In the genomic region with DNA sequence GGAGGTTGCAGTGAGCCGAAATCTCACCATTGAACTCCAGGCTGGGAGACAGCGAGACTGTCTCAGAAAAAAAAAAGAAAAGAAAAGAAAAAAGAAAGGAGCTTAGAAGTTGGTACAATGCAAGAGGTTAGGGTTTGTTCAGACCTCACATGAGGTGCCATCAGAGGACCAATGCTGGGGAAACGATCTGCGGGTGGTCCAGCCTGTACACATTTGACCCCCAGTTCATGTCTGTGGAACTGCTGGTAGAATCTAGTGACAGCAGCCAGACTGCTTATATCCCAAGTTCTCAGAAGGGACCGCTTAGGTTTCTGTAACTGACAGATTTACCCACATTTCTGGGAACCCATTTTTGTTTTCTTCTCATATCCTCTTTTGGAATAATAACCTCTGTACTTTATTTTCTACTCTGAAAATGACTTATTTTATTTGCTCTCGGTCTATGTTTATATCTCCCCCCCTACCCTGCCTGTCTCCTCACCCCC, we compare ENCODE assay signal across 8 cellular contexts. TPM values are rescaled to one million over a fixed set of nuclear protein-coding genes. Genes with fewer than 3 reads are reported as not detected.
DNase-seq lines count a peak whose midpoint lies in the region; ATAC-seq, FAIRE-seq and TF ChIP-seq lines count a peak whose summit lies in the region.

No MANE protein-coding gene starts in this region.

- H4K5ac ChIP-seq in H1 (ENCODE audit: insufficient read length, low read depth, low read length): no peak overlapping the region

- H2AK5ac ChIP-seq in H1 (ENCODE audit: low read depth, low read length): no peak overlapping the region

- no peak overlapping the region for H3K18ac ChIP-seq in H1 (ENCODE audit: extremely low read depth, low read length)

- no peak overlapping the region for H2BK20ac ChIP-seq in H1 (ENCODE audit: low read length)

- no peak for TF ChIP-seq CTCF in GM06990 (IDR thresholded peaks at IDR 0.05; ENCODE audit: insufficient read depth, low read length, poor library complexity, severe bottlenecking)
- no peak for TF ChIP-seq CTCF in PC-9 (conservative IDR thresholded peaks at IDR 0.05)
- TF ChIP-seq CTCF in H1 (IDR thresholded peaks at IDR 0.05; ENCODE audit: control extremely low read depth in 1 of 3, insufficient read depth in 1 of 3, low read depth in 1 of 3, low read length in 3 of 3): no peak

- no peak overlapping the region for H4K8ac ChIP-seq in H1 (ENCODE audit: extremely low read depth, insufficient read depth, low read length)

- DNase-seq in GM06990 (ENCODE audit: extremely low read depth, insufficient read length): peak; percentile 18
- DNase-seq in PC-9: no peak
- no peak for DNase-seq in H1 (ENCODE audit: low read depth in 1 of 2, low spot score in 2 of 2)
- DNase-seq in T-helper 9 cell: no peak
- DNase-seq in NCI-H128 (lab: John Stamatoyannopoulos, UW; ENCODE audit: unreplicated experiment): no peak

- no peak for TF ChIP-seq RAD21 in H1 (IDR thresholded peaks at IDR 0.05 in 1 of 2, conservative IDR thresholded peaks at IDR 0.05 in 1 of 2; ENCODE audit: low read depth in 2 of 2, low read length in 2 of 2)

- no peak for TF ChIP-seq EP300 in H1 (IDR thresholded peaks at IDR 0.05; ENCODE audit: borderline replicate concordance in 1 of 2, low read depth in 2 of 2, low read length in 2 of 2)

- H3K9ac ChIP-seq in H1 (replicated peaks in 1 of 4; ENCODE audit: extremely low read depth in 1 of 4, low read depth in 3 of 4, low read length in 3 of 4): no peak overlapping the region
- peak overlapping the region; percentile 57 for H3K9ac ChIP-seq in rectal smooth muscle tissue (ENCODE audit: low read length)

- no peak overlapping the region for H3K56ac ChIP-seq in H1 (replicated peaks; ENCODE audit: insufficient read length, low read depth, low read length)

- peak overlapping the region; percentile 88; the same call in 1 of the 2 replicates for H2BK15ac ChIP-seq in H1 (ENCODE audit: low read length)

- no peak overlapping the region for H3K23ac ChIP-seq in H1 (ENCODE audit: insufficient read length)

- H4K91ac ChIP-seq in H1 (replicated peaks; ENCODE audit: insufficient read length, low read length): no peak overlapping the region

- no peak overlapping the region for H2BK120ac ChIP-seq in H1 (replicated peaks; ENCODE audit: low read depth, low read length)

- no peak overlapping the region for H2AFZ ChIP-seq in PC-9
- no peak overlapping the region for H2AFZ ChIP-seq in H1 (ENCODE audit: low read length)

- H3K4me1 ChIP-seq in PC-9 (replicated peaks; ENCODE audit: insufficient read depth) (peaks cover 46% of the 10 kb centered on the region), H1 (replicated peaks in 1 of 4; ENCODE audit: control insufficient read depth in 3 of 4, insufficient read depth in 4 of 4, low read length in 3 of 4) (peaks cover 7 to 32% (median 21%) of the 10 kb centered on the region in 4 experiments), rectal smooth muscle tissue (ENCODE audit: control insufficient read depth, insufficient read depth, low read length) (peaks cover 31% of the 10 kb centered on the region)

- TSS peak; percentile 2 for BruUV-seq in PC-9 (replicated peaks; lab: Mats Ljungman, UMichigan)

- H4K20me1 ChIP-seq in PC-9 (ENCODE audit: insufficient read depth): no peaks in the 10 kb centered on the region
- H4K20me1 ChIP-seq in H1 (replicated peaks in 1 of 2; ENCODE audit: control insufficient read depth in 1 of 2, insufficient read depth in 2 of 2, low read length in 2 of 2): peaks cover 3 to 9% of the 10 kb centered on the region in 2 experiments

- FAIRE-seq in H1 (lab: Jason Lieb, UNC): no peak

- no peak for TF ChIP-seq POLR2A in H1 (IDR thresholded peaks at IDR 0.05; ENCODE audit: control extremely low read depth in 1 of 2, low read depth in 2 of 2, low read length in 2 of 2)

- CTCF ChIA-PET in PC-9 (lab: Charles Lee) (interaction anchor here (1.0 kb wide), 1 partner anchor 45 kb away, joined by 5 read pairs; no protein-coding TSS in a partner anchor), H1 (lab: Charles Lee; ENCODE audit: partially characterized antibody) (interaction anchor here (0.6 to 11.0 kb wide), 10 partner anchors 9 to 137 kb away, joined by 3 to 147 read pairs (median 5); a partner anchor contains a TSS)

- no peak overlapping the region; the same call in 1 of the 2 replicates for H2BK5ac ChIP-seq in H1 (ENCODE audit: low read depth, low read length)

- H3K79me1 ChIP-seq in H1 (ENCODE audit: low read depth, low read length): peaks cover 4% of the 10 kb centered on the region; the same call in 1 of the 2 replicates

- WGBS in H1 (ENCODE audit: extremely low coverage in 1 of 2, insufficient coverage in 1 of 2, insufficient read length in 1 of 2, insufficient replicate concordance in 2 of 2, low coverage in 1 of 2, low lambda C conversion rate in 2 of 2, missing lambda C conversion rate in 1 of 2), 2 experiments: 89% methylated on average over 5 of the region's 6 CpGs; no CpG with 5 or more reads in 1 of the 2 experiments

- H3K79me2 ChIP-seq in PC-9 (ENCODE audit: low read depth) (peaks cover 63% of the 10 kb centered on the region), H1 (ENCODE audit: control insufficient read depth in 1 of 2, insufficient read depth in 2 of 2, low read length in 2 of 2) (peaks cover 0 to 18% of the 10 kb centered on the region in 2 experiments; a peak in 3 of 4 replicates)

- H3K27me3 ChIP-seq in GM06990 (replicated peaks; ENCODE audit: control insufficient read depth, insufficient read depth, low read length) (no peaks in the 10 kb centered on the region), PC-9 (ENCODE audit: insufficient read depth, low read depth) (no peaks in the 10 kb centered on the region), H1 (replicated peaks in 1 of 4; ENCODE audit: control insufficient read depth in 3 of 4, extremely low read depth in 1 of 4, insufficient read depth in 3 of 4, low read length in 3 of 4) (no peaks in the 10 kb centered on the region), rectal smooth muscle tissue (ENCODE audit: control insufficient read depth, insufficient read depth, low read length) (no peaks in the 10 kb centered on the region)

- POLR2A ChIA-PET in PC-9 (lab: Charles Lee; ENCODE audit: unreplicated experiment) (interaction anchor here (0.6 kb wide), 1 partner anchor 46 kb away, joined by 4 read pairs; no protein-coding TSS in a partner anchor), H1 (lab: Charles Lee; ENCODE audit: partially characterized antibody) (interaction anchor here (0.5 to 18.7 kb wide), 5 partner anchors 15 to 43 kb away, joined by 4 to 388 read pairs (median 4); a partner anchor contains a TSS)

- H3K36me3 ChIP-seq in GM06990 (ENCODE audit: control insufficient read depth, insufficient read depth, low read length) (peaks cover 16% of the 10 kb centered on the region), PC-9 (ENCODE audit: low read depth) (no peaks in the 10 kb centered on the region), H1 (ENCODE audit: control insufficient read depth in 2 of 4, insufficient read depth in 4 of 4, low read length in 3 of 4) (no peaks in the 10 kb centered on the region; a peak in 2 of 8 replicates), rectal smooth muscle tissue (ENCODE audit: control insufficient read depth, insufficient read depth, low read length) (peaks cover 18% of the 10 kb centered on the region)

- no peaks in the 10 kb centered on the region for H3K9me3 ChIP-seq in PC-9 (ENCODE audit: insufficient read depth, low read depth)
- H3K9me3 ChIP-seq in H1 (ENCODE audit: insufficient read depth in 2 of 2, low read depth in 1 of 2, low read length in 1 of 2): no peaks in the 10 kb centered on the region

- H3K4ac ChIP-seq in H1 (replicated peaks; ENCODE audit: insufficient read length, low read depth, low read length): no peak overlapping the region

- H3K27ac ChIP-seq in PC-9 (peak overlapping the region; percentile 84), H1 (ENCODE audit: low read depth, low read length) (no peak overlapping the region), rectal smooth muscle tissue (ENCODE audit: low read depth, low read length) (peak overlapping the region; percentile 99)

- H3K4me3 ChIP-seq in GM06990 (replicated peaks; ENCODE audit: low read depth, low read length) (peak overlapping the region; percentile 95), PC-9 (peak overlapping the region; percentile 98), H1 (ENCODE audit: extremely low read depth in 1 of 4, insufficient read depth in 2 of 4, low read depth in 3 of 4, low read length in 4 of 4) (no peak overlapping the region; a peak in 2 of 8 replicates), rectal smooth muscle tissue (ENCODE audit: low read length) (peak overlapping the region; percentile 66)

- no peak for ATAC-seq in HG03342 (IDR thresholded peaks at IDR 0.05; ENCODE audit: unreplicated experiment)
- ATAC-seq in HG03521 (IDR thresholded peaks at IDR 0.05; ENCODE audit: unreplicated experiment): no peak

- H3K4me2 ChIP-seq in PC-9 (peak overlapping the region; percentile 93), H1 (ENCODE audit: insufficient read depth in 1 of 2, low read depth in 2 of 2, low read length in 2 of 2) (peak overlapping the region in 1 of 2 experiments; percentile 96; a peak in 1 of 4 replicates)

- no peaks in the 10 kb centered on the region for H3K9me2 ChIP-seq in PC-9 (ENCODE audit: insufficient read depth)

- H3K14ac ChIP-seq in H1 (ENCODE audit: insufficient read length): no peak overlapping the region

- no peak overlapping the region for H2BK12ac ChIP-seq in H1 (ENCODE audit: low read depth, low read length)

- intact Hi-C loops in PC-9 (cut with micrococcal nuclease; ENCODE audit: unreplicated experiment): loop anchor here (1.0 to 2.0 kb wide), 2 partner anchors 36 to 201 kb away; a partner anchor contains a TSS

- peaks cover 58% of the 10 kb centered on the region for H3F3A ChIP-seq in PC-9 (ENCODE audit: insufficient read depth, low read depth)

- peaks cover 9% of the 10 kb centered on the region for H3K23me2 ChIP-seq in H1 (ENCODE audit: low read depth, low read length)

RNA-seq across cellular contexts. Expression of a gene that starts 4.7 kb away (rescaled TPM):
- total RNA-seq in PC-9 (2021): 56.2 and 68.6 TPM in 2 replicates
- total RNA-seq in H1 (2021; fragmentation: NEBNext Ultra II Directional; extraction: Animal tissue kit (Norgen Biotek cat#: 25700)): 23.6 and 25.1 TPM in 2 replicates
- polyA plus RNA-seq in H1 (2011; rRNA removed): 29.1 and 33.2 TPM in 2 replicates
- 21.6 TPM for polyA plus RNA-seq in H1 (2011; cell fraction: cytosol; rRNA removed)
- 38.2 TPM for polyA plus RNA-seq in H1 (2011; cell fraction: nucleus; rRNA removed)
- polyA plus RNA-seq in H1 (2012, experiment 1 of 2): 22.3 to 25.4 TPM (median 25.0 TPM) in 4 replicates
- polyA plus RNA-seq in H1 (2012, experiment 2 of 2): 33.6 TPM
- polyA plus RNA-seq in H1 (2013, experiment 1 of 2): 31.3 TPM
- polyA plus RNA-seq in H1 (2013, experiment 2 of 2): 28.9 TPM
- 19.7 and 22.4 TPM in 2 replicates for polyA minus RNA-seq in H1 (2011; rRNA and poly(A)+ RNA removed)
- polyA minus RNA-seq in H1 (2011; cell fraction: cytosol; rRNA and poly(A)+ RNA removed): 15.6 TPM
- polyA minus RNA-seq in H1 (2011; cell fraction: nucleus; rRNA and poly(A)+ RNA removed): 11.4 TPM

RNA-seq across cellular contexts. Expression of a gene that starts 8.9 kb away (rescaled TPM):
- 42.1 and 43.5 TPM in 2 replicates for total RNA-seq in PC-9 (2021)
- total RNA-seq in H1 (2021; fragmentation: NEBNext Ultra II Directional; extraction: Animal tissue kit (Norgen Biotek cat#: 25700)): 27.4 and 29.4 TPM in 2 replicates
- polyA plus RNA-seq in H1 (2011; rRNA removed): 44.4 and 53.8 TPM in 2 replicates
- polyA plus RNA-seq in H1 (2011; cell fraction: cytosol; rRNA removed): 43.4 TPM
- 70.6 TPM for polyA plus RNA-seq in H1 (2011; cell fraction: nucleus; rRNA removed)
- polyA plus RNA-seq in H1 (2012, experiment 1 of 2): 29.1 to 38.2 TPM (median 35.0 TPM) in 4 replicates
- 18.5 TPM for polyA plus RNA-seq in H1 (2012, experiment 2 of 2)
- 18.6 TPM for polyA plus RNA-seq in H1 (2013, experiment 1 of 2)
- 17.8 TPM for polyA plus RNA-seq in H1 (2013, experiment 2 of 2)
- polyA minus RNA-seq in H1 (2011; rRNA and poly(A)+ RNA removed): 46.2 and 54.8 TPM in 2 replicates
- polyA minus RNA-seq in H1 (2011; cell fraction: cytosol; rRNA and poly(A)+ RNA removed): 17.8 TPM
- 20.5 TPM for polyA minus RNA-seq in H1 (2011; cell fraction: nucleus; rRNA and poly(A)+ RNA removed)

RNA-seq across cellular contexts. Expression of a gene that starts 9.0 kb away (rescaled TPM):
- 25.8 and 38.3 TPM in 2 replicates for total RNA-seq in PC-9 (2021)
- 27.3 and 28.0 TPM in 2 replicates for total RNA-seq in H1 (2021; fragmentation: NEBNext Ultra II Directional; extraction: Animal tissue kit (Norgen Biotek cat#: 25700))
- polyA plus RNA-seq in H1 (2011; rRNA removed): 50.4 and 55.4 TPM in 2 replicates
- 18.8 TPM for polyA plus RNA-seq in H1 (2011; cell fraction: cytosol; rRNA removed)
- polyA plus RNA-seq in H1 (2011; cell fraction: nucleus; rRNA removed): 31.7 TPM
- 27.7 to 48.3 TPM (median 41.6 TPM) in 4 replicates for polyA plus RNA-seq in H1 (2012, experiment 1 of 2)
- polyA plus RNA-seq in H1 (2012, experiment 2 of 2): 60.0 TPM
- polyA plus RNA-seq in H1 (2013, experiment 1 of 2): 92.9 TPM
- 99.7 TPM for polyA plus RNA-seq in H1 (2013, experiment 2 of 2)
- polyA minus RNA-seq in H1 (2011; rRNA and poly(A)+ RNA removed): 24.4 and 26.8 TPM in 2 replicates
- polyA minus RNA-seq in H1 (2011; cell fraction: cytosol; rRNA and poly(A)+ RNA removed): 21.6 TPM
- 15.4 TPM for polyA minus RNA-seq in H1 (2011; cell fraction: nucleus; rRNA and poly(A)+ RNA removed)

RNA-seq across cellular contexts. Expression of a gene that starts 34.8 kb away (rescaled TPM):
- 21.2 and 33.3 TPM in 2 replicates for total RNA-seq in PC-9 (2021)
- 18.2 and 20.8 TPM in 2 replicates for total RNA-seq in H1 (2021; fragmentation: NEBNext Ultra II Directional; extraction: Animal tissue kit (Norgen Biotek cat#: 25700))
- 23.1 and 30.4 TPM in 2 replicates for polyA plus RNA-seq in H1 (2011; rRNA removed)
- polyA plus RNA-seq in H1 (2011; cell fraction: cytosol; rRNA removed): 23.9 TPM
- polyA plus RNA-seq in H1 (2011; cell fraction: nucleus; rRNA removed): 49.1 TPM
- polyA plus RNA-seq in H1 (2012, experiment 1 of 2): 18.9 to 24.6 TPM (median 22.5 TPM) in 4 replicates
- polyA plus RNA-seq in H1 (2012, experiment 2 of 2): 24.5 TPM
- 24.5 TPM for polyA plus RNA-seq in H1 (2013, experiment 1 of 2)
- polyA plus RNA-seq in H1 (2013, experiment 2 of 2): 20.2 TPM
- polyA minus RNA-seq in H1 (2011; rRNA and poly(A)+ RNA removed): 7.0 and 10.6 TPM in 2 replicates
- 10.5 TPM for polyA minus RNA-seq in H1 (2011; cell fraction: cytosol; rRNA and poly(A)+ RNA removed)
- polyA minus RNA-seq in H1 (2011; cell fraction: nucleus; rRNA and poly(A)+ RNA removed): 17.4 TPM

RNA-seq across cellular contexts. Expression of a gene that starts 35.3 kb away (rescaled TPM):
- total RNA-seq in PC-9 (2021): 72.9 and 81.6 TPM in 2 replicates
- 68.0 and 81.1 TPM in 2 replicates for total RNA-seq in H1 (2021; fragmentation: NEBNext Ultra II Directional; extraction: Animal tissue kit (Norgen Biotek cat#: 25700))
- polyA plus RNA-seq in H1 (2011; rRNA removed): 29.9 and 40.9 TPM in 2 replicates
- 19.5 TPM for polyA plus RNA-seq in H1 (2011; cell fraction: cytosol; rRNA removed)
- 95.4 TPM for polyA plus RNA-seq in H1 (2011; cell fraction: nucleus; rRNA removed)
- polyA plus RNA-seq in H1 (2012, experiment 1 of 2): 49.3 to 109 TPM (median 73.8 TPM) in 4 replicates
- polyA plus RNA-seq in H1 (2012, experiment 2 of 2): 21.4 TPM
- 40.3 TPM for polyA plus RNA-seq in H1 (2013, experiment 1 of 2)
- polyA plus RNA-seq in H1 (2013, experiment 2 of 2): 37.3 TPM
- 37.3 and 50.7 TPM in 2 replicates for polyA minus RNA-seq in H1 (2011; rRNA and poly(A)+ RNA removed)
- polyA minus RNA-seq in H1 (2011; cell fraction: cytosol; rRNA and poly(A)+ RNA removed): 23.5 TPM
- polyA minus RNA-seq in H1 (2011; cell fraction: nucleus; rRNA and poly(A)+ RNA removed): 20.3 TPM

Comparison
In these comparisons a context has a peak if more than half of its experiments do, and no peak if none do; other contexts are left out.
1. H3K4me3 ChIP-seq: peak in GM06990 (single experiment), PC-9 (single experiment) and rectal smooth muscle tissue (single experiment); none in H1 (0 of 4).